Comparison of ENCODE assay signal across 2 cellular contexts in genomic region chr5:99177796-99178195, GRCh38.
A peak's percentile ranks its signal among the peaks of the same experiment; 100 is the strongest.
TF ChIP-seq lines count a peak whose summit lies in the region.

No MANE protein-coding gene starts in this region.

TF ChIP-seq in HepG2, 621 proteins besides CTCF, POLR2A, EP300 and RAD21 (continues in another document):
- TF ChIP-seq ATF7-NPFF (CRISPR knock-in tag; IDR thresholded peaks at IDR 0.05; ENCODE audit: low read depth) = no peak
- TF ChIP-seq FOXK1 (CRISPR knock-in tag; IDR thresholded peaks at IDR 0.05; ENCODE audit: borderline replicate concordance, low read depth) = no peak
- TF ChIP-seq PRDM15 (CRISPR knock-in tag; IDR thresholded peaks at IDR 0.05) = no peak
- peak; percentile 41 for TF ChIP-seq ARID5B (CRISPR knock-in tag; IDR thresholded peaks at IDR 0.05)
- TF ChIP-seq ZNF430 (CRISPR knock-in tag; IDR thresholded peaks at IDR 0.05) = no peak
- no peak for TF ChIP-seq ZNF510 (CRISPR knock-in tag; IDR thresholded peaks at IDR 0.05; ENCODE audit: low read depth)
- TF ChIP-seq ZNF687 (CRISPR knock-in tag; IDR thresholded peaks at IDR 0.05) = no peak
- peak; percentile 64 for TF ChIP-seq HNF4A (CRISPR knock-in tag; IDR thresholded peaks at IDR 0.05)
- TF ChIP-seq HNF4G (IDR thresholded peaks at IDR 0.05; ENCODE audit: borderline replicate concordance, low read depth, low read length) = peak; percentile 35
- TF ChIP-seq HNF4G (CRISPR knock-in tag; IDR thresholded peaks at IDR 0.05; ENCODE audit: borderline replicate concordance, low read depth) = no peak
- TF ChIP-seq U2AF1 (optimal IDR thresholded peaks at IDR 0.05; ENCODE audit: low read depth, low read length) = no peak
- TF ChIP-seq NCOR1 (IDR thresholded peaks at IDR 0.05; ENCODE audit: borderline replicate concordance, low read length) = 0 out of 2 replicates have a peak, but pooled peaks have one; percentile 18
- no peak for TF ChIP-seq SOX6 (IDR thresholded peaks at IDR 0.05)
- TF ChIP-seq SOX6 (CRISPR knock-in tag; IDR thresholded peaks at IDR 0.05) = peak; percentile 34; the same call in 1 of the 2 replicates

TF ChIP-seq in endothelial cell of umbilical vein, 7 proteins besides CTCF, POLR2A, EP300 and RAD21:
- no peak for TF ChIP-seq MYC (IDR thresholded peaks at IDR 0.05; ENCODE audit: low read depth, low read length)
- no peak for TF ChIP-seq FOS (IDR thresholded peaks at IDR 0.05; ENCODE audit: borderline replicate concordance, insufficient read depth, low read length)
- TF ChIP-seq MAX (IDR thresholded peaks at IDR 0.05; ENCODE audit: insufficient read depth, insufficient read length) = no peak
- no peak for TF ChIP-seq POLR2AphosphoS5 (IDR thresholded peaks at IDR 0.05; ENCODE audit: insufficient read depth, low read depth, low read length)
- no peak for TF ChIP-seq JUN (IDR thresholded peaks at IDR 0.05; ENCODE audit: borderline replicate concordance, insufficient read depth, insufficient read length, low read depth)
- no peak for TF ChIP-seq EZH2 (IDR thresholded peaks at IDR 0.05; ENCODE audit: borderline replicate concordance, low read depth, low read length, severe bottlenecking)
- no peak for TF ChIP-seq GATA2 (IDR thresholded peaks at IDR 0.05; ENCODE audit: insufficient read depth, insufficient read length, low read depth, low read length)
TF ChIP-seq in endothelial cell of umbilical vein: peak in this region for 0.
